ENCODE assay signal across 28 cellular contexts in genomic region chrX:98795636-98796035, GRCh38.
DNase-seq lines count a peak whose midpoint lies in the region; ATAC-seq, FAIRE-seq and TF ChIP-seq lines count a peak whose summit lies in the region.
"Had no signal": no experiment of that assay in that cellular context is flagged by ENCODE, and none has a peak within 500 bp of the region (broad histone marks: within the 10 kb centered on the region; RNA-seq: fewer than 3 reads in every experiment).

No MANE protein-coding gene starts in this region.

- peaks cover 8% of the 10 kb centered on the region for H3K4me1 ChIP-seq in keratinocyte (ENCODE audit: control insufficient read depth, extremely low read depth, insufficient read depth, low read length)
- H3K4me1 ChIP-seq: Peyer's patch, testis, vagina had no signal

- no peaks in the 10 kb centered on the region for H3K27me3 ChIP-seq in keratinocyte (ENCODE audit: control insufficient read depth, extremely low read depth, insufficient read depth, low read length)
- H3K27me3 ChIP-seq: Peyer's patch, testis, vagina had no signal

- peak overlapping the region; percentile 38 for H3K27ac ChIP-seq in keratinocyte (ENCODE audit: control insufficient read depth, insufficient read depth, low read length)
- H3K27ac ChIP-seq: C4-2B, Peyer's patch, testis, vagina had no signal

- no peaks in the 10 kb centered on the region for H3K36me3 ChIP-seq in keratinocyte (ENCODE audit: control insufficient read depth in 2 of 2, extremely low read depth in 1 of 2, insufficient read depth in 2 of 2, low read length in 2 of 2)
- H3K36me3 ChIP-seq: Peyer's patch, vagina had no signal

- no peak overlapping the region for H3K9ac ChIP-seq in keratinocyte (ENCODE audit: control insufficient read depth, extremely low read depth, insufficient read depth, low read length)

- TF ChIP-seq CTCF in cardiac fibroblast (IDR thresholded peaks at IDR 0.05; ENCODE audit: low read depth, low read length): no peak
- no peak for TF ChIP-seq CTCF in keratinocyte (optimal IDR thresholded peaks at IDR 0.05 in 1 of 3, IDR thresholded peaks at IDR 0.05 in 1 of 3, conservative IDR thresholded peaks at IDR 0.05 in 1 of 3; ENCODE audit: extremely low read depth in 1 of 3, insufficient read depth in 2 of 3, low read length in 3 of 3)

- no peak overlapping the region for H2AFZ ChIP-seq in keratinocyte (ENCODE audit: control insufficient read depth, low read length)

- no peaks in the 10 kb centered on the region for H3K9me3 ChIP-seq in keratinocyte (ENCODE audit: control insufficient read depth, low read depth, low read length)
- H3K9me3 ChIP-seq: Peyer's patch, testis had no signal

- ATAC-seq in GM21423 (IDR thresholded peaks at IDR 0.05; ENCODE audit: unreplicated experiment): no peak
- ATAC-seq: left ventricle myocardium superior, natural killer cell had no signal

- DNase-seq in COLO829 (ENCODE audit: low spot score): peak; percentile 17
- DNase-seq in NCI-H446 (lab: John Stamatoyannopoulos, UW): peak; percentile 0 to 31
- peak; percentile 0 for DNase-seq in cardiac fibroblast (ENCODE audit: low read depth in 2 of 2)
- DNase-seq in keratinocyte (ENCODE audit: low read depth, low spot score): peak; percentile 7
- DNase-seq in GM12892 (ENCODE audit: insufficient read length): no peak
- no peak for DNase-seq in medulla oblongata (ENCODE audit: extremely low spot score)
- no peak for DNase-seq in NK-92 (lab: John Stamatoyannopoulos, UW; ENCODE audit: unreplicated experiment)
- DNase-seq: activated CD4-positive, alpha-beta T cell treated with anti-CD3 and anti-CD28 coated beads for 4 hours; activated naive CD4-positive, alpha-beta T cell treated with anti-CD3 and anti-CD28 coated beads for 36 hours; activated T-cell treated with anti-CD3 and anti-CD28 coated beads, Interleukin-2, amount 50 U/mL, for 48 hours; caudate nucleus; left ventricle myocardium superior; midbrain; MM.1S; natural killer cell; NCI-H1436; NCI-H524 treated with DMSO at 0.1 percent for 48 hours; Peyer's patch; stimulated activated CD4-positive, alpha-beta T cell treated with anti-CD3 and anti-CD28 coated beads, Interleukin-12 subunit alpha, Interleukin-12 subunit beta, amount 100 ng/mL, for 4 hours; stimulated activated CD4-positive, alpha-beta T cell treated with anti-CD3 and anti-CD28 coated beads, Interleukin-4, amount 100 ng/mL, for 4 hours; stimulated activated naive CD4-positive, alpha-beta T cell; T-helper 2 cell; testis had no signal

- no peaks in the 10 kb centered on the region for H3K79me2 ChIP-seq in keratinocyte (ENCODE audit: control insufficient read depth, insufficient read depth, low read length)

- no peaks in the 10 kb centered on the region for H4K20me1 ChIP-seq in keratinocyte (ENCODE audit: control insufficient read depth, extremely low read depth, insufficient read depth, low read length)

- H3K4me2 ChIP-seq in keratinocyte (ENCODE audit: control insufficient read depth, extremely low read depth, insufficient read depth, low read depth, low read length): no peak overlapping the region

- dilution Hi-C loops in keratinocyte (cut with MboI; ENCODE audit: extremely low pct_ligation_motif_present, low sequenced_read_pairs): no loop called here

- TF ChIP-seq POLR2A in GM12892 (IDR thresholded peaks at IDR 0.05; ENCODE audit: low read depth, low read length): no peak

- FAIRE-seq in keratinocyte (lab: Jason Lieb, UNC) (peak; percentile 60), GM12892 (lab: Jason Lieb, UNC) (no peak)
- FAIRE-seq: GM19239, islet of Langerhans had no signal

- H3K9me1 ChIP-seq in keratinocyte (ENCODE audit: control insufficient read depth, extremely low read depth, insufficient read depth, low read length): no peaks in the 10 kb centered on the region

- H3K4me3 ChIP-seq in cardiac fibroblast (replicated peaks in 1 of 2; ENCODE audit: low read depth in 2 of 2, low read length in 2 of 2) (no peak overlapping the region), keratinocyte (ENCODE audit: control insufficient read depth in 2 of 3, extremely low read depth in 1 of 3, insufficient read depth in 2 of 3, low read depth in 1 of 3, low read length in 3 of 3) (no peak overlapping the region)
- H3K4me3 ChIP-seq: Peyer's patch, testis, vagina had no signal

Comparison
In these comparisons a context has a peak if more than half of its experiments do, and no peak if none do; other contexts are left out.
1. DNase-seq: peak in COLO829 (single experiment), NCI-H446 (2 of 2), cardiac fibroblast (2 of 2) and keratinocyte (single experiment); none in GM12892 (single experiment), medulla oblongata (single experiment) and NK-92 (single experiment).